Comparison of ENCODE assay signal across 8 cellular contexts in genomic region chr3:174440350-174440716, GRCh38.
DNase-seq lines count a peak whose midpoint lies in the region; ATAC-seq and TF ChIP-seq lines count a peak whose summit lies in the region.

No MANE protein-coding gene starts in this region.

- H3K4me2 ChIP-seq in SK-N-SH, result peak overlapping the region; percentile 85

- H3K27ac ChIP-seq in SK-N-SH (ENCODE audit: low read depth in 2 of 2, low read length in 1 of 2) (peak overlapping the region; percentile 84 to 98), brain microvascular endothelial cell (peak overlapping the region; percentile 97), layer of hippocampus (ENCODE audit: low read depth, low read length) (peak overlapping the region; percentile 85), tibial nerve (peak overlapping the region; percentile 93 to 98 (median 96))

- H3K9me3 ChIP-seq in SK-N-SH (no peaks in the 10 kb centered on the region), tibial nerve (no peaks in the 10 kb centered on the region)

- no peak for TF ChIP-seq EP300 in SK-N-SH (IDR thresholded peaks at IDR 0.05; ENCODE audit: borderline replicate concordance in 1 of 2, low read depth in 1 of 2, low read length in 1 of 2)
- TF ChIP-seq EP300 in tibial nerve (IDR thresholded peaks at IDR 0.05), result no peak

- 16% methylated on average over 6 of the region's 6 CpGs for WGBS in SK-N-SH (ENCODE audit: low lambda C conversion rate)
- 0 to 1% methylated on average over 6 of the region's 6 CpGs for WGBS in tibial nerve, 2 donors

- no peaks in the 10 kb centered on the region for H4K20me1 ChIP-seq in SK-N-SH (ENCODE audit: insufficient read depth)

- no peak for TF ChIP-seq POLR2A in tibial nerve (IDR thresholded peaks at IDR 0.05)

- CTCF ChIA-PET in SK-N-SH (lab: Yijun Ruan, JAX), result interaction anchor here (1.1 to 1.8 kb wide), 5 partner anchors 9 to 686 kb away, joined by 3 to 6 read pairs (median 5); no protein-coding TSS in a partner anchor

- no peak for TF ChIP-seq RAD21 in SK-N-SH (IDR thresholded peaks at IDR 0.05; ENCODE audit: low read length)

- H3K79me2 ChIP-seq in SK-N-SH (ENCODE audit: insufficient read depth), result peaks cover 26% of the 10 kb centered on the region

- ATAC-seq in SK-N-SH treated with all-trans-retinoic acid at 6 μM for 48 hours (no peak; the same call in 2 of the 3 replicates), HG03565 (IDR thresholded peaks at IDR 0.05; ENCODE audit: unreplicated experiment) (no peak)

- POLR2A ChIA-PET in SK-N-SH (lab: Yijun Ruan, JAX), result interaction anchor here (0.5 to 1.2 kb wide), 2 partner anchors 193 to 1422 kb away, joined by 3 read pairs; no protein-coding TSS in a partner anchor

- peak overlapping the region; percentile 76 to 82 for H3K4me3 ChIP-seq in SK-N-SH (ENCODE audit: low read depth in 2 of 2, low read length in 1 of 2)
- peak overlapping the region; percentile 72 for H3K4me3 ChIP-seq in brain microvascular endothelial cell (ENCODE audit: low read depth, low read length)
- peak overlapping the region; percentile 68 to 98 (median 84) for H3K4me3 ChIP-seq in tibial nerve

- H3K36me3 ChIP-seq in SK-N-SH (replicated peaks in 1 of 2; ENCODE audit: control insufficient read depth in 1 of 2, insufficient read depth in 2 of 2, low read length in 1 of 2), result no peaks in the 10 kb centered on the region
- H3K36me3 ChIP-seq in brain microvascular endothelial cell (replicated peaks), result no peaks in the 10 kb centered on the region
- H3K36me3 ChIP-seq in tibial nerve, result no peaks in the 10 kb centered on the region

- DNase-seq in SK-N-SH (no peak), NCI-H2196 (lab: John Stamatoyannopoulos, UW; ENCODE audit: unreplicated experiment) (peak; percentile 71), brain microvascular endothelial cell (no peak), tibial nerve (ENCODE audit: low spot score in 2 of 2) (peak in 1 of 2 donors; percentile 27), SK-N-DZ (ENCODE audit: low spot score) (no peak)

- H3F3A ChIP-seq in SK-N-SH (replicated peaks; ENCODE audit: insufficient read depth), result peaks cover 31% of the 10 kb centered on the region

- peak overlapping the region; percentile 91 for H3K9ac ChIP-seq in SK-N-SH

- TF ChIP-seq CTCF in SK-N-SH (IDR thresholded peaks at IDR 0.05) (no peak), brain microvascular endothelial cell (IDR thresholded peaks at IDR 0.05; ENCODE audit: low read depth, low read length, missing control alignments) (no peak), tibial nerve (IDR thresholded peaks at IDR 0.05) (no peak)

- H3K9me2 ChIP-seq in SK-N-SH, result no peaks in the 10 kb centered on the region

- in situ Hi-C loops in brain microvascular endothelial cell (cut with HindIII; ENCODE audit: low pct_ligation_motif_present, low sequenced_read_pairs), result no loop called here

- peak overlapping the region; percentile 89 for H2AFZ ChIP-seq in SK-N-SH (ENCODE audit: low read depth)

- H3K4me1 ChIP-seq in SK-N-SH (ENCODE audit: control insufficient read depth in 1 of 2, insufficient read depth in 2 of 2, low read depth in 1 of 2, low read length in 1 of 2) (peaks cover 3 to 8% of the 10 kb centered on the region in 2 experiments; a peak in 3 of 4 replicates), tibial nerve (peaks cover 0 to 29% (median 0%) of the 10 kb centered on the region in 4 donors)

- H3K27me3 ChIP-seq in SK-N-SH (ENCODE audit: insufficient read depth) (no peaks in the 10 kb centered on the region), brain microvascular endothelial cell (replicated peaks) (no peaks in the 10 kb centered on the region), layer of hippocampus (ENCODE audit: control insufficient read depth, insufficient read depth, low read length) (no peaks in the 10 kb centered on the region), tibial nerve (no peaks in the 10 kb centered on the region)

TF ChIP-seq in SK-N-SH, 30 proteins besides CTCF, POLR2A, EP300 and RAD21 (continues in another document):
- no peak for TF ChIP-seq SIN3A (IDR thresholded peaks at IDR 0.05; ENCODE audit: borderline replicate concordance, low read depth, low read length)
- no peak for TF ChIP-seq FOXM1 (IDR thresholded peaks at IDR 0.05; ENCODE audit: low read depth)
- TF ChIP-seq RXRA (IDR thresholded peaks at IDR 0.05; ENCODE audit: borderline replicate concordance, low read depth), result no peak
- no peak for TF ChIP-seq REST (IDR thresholded peaks at IDR 0.05; ENCODE audit: low read depth, low read length)
- no peak for TF ChIP-seq RCOR1 (IDR thresholded peaks at IDR 0.05; ENCODE audit: low read length)
- no peak for TF ChIP-seq PBX3 (IDR thresholded peaks at IDR 0.05)
- no peak for TF ChIP-seq NFIC (IDR thresholded peaks at IDR 0.05; ENCODE audit: borderline replicate concordance)

TF ChIP-seq in SK-N-SH treated with all-trans-retinoic acid at 6 μM for 48 hours, 23 proteins besides CTCF, POLR2A, EP300 and RAD21:
- TF ChIP-seq GLIS3 (CRISPR knock-in tag; IDR thresholded peaks at IDR 0.05) (no peak), CREB5 (CRISPR knock-in tag; IDR thresholded peaks at IDR 0.05; ENCODE audit: low read depth) (no peak), ZFP3 (CRISPR knock-in tag; IDR thresholded peaks at IDR 0.05) (no peak), ZC3H10 (CRISPR knock-in tag; IDR thresholded peaks at IDR 0.05) (no peak), OSR1 (CRISPR knock-in tag; IDR thresholded peaks at IDR 0.05) (no peak), POU6F1 (CRISPR knock-in tag; IDR thresholded peaks at IDR 0.05; ENCODE audit: borderline replicate concordance, low read depth) (no peak), TCF4 (CRISPR knock-in tag; IDR thresholded peaks at IDR 0.05; ENCODE audit: borderline replicate concordance) (no peak), PATZ1 (CRISPR knock-in tag; IDR thresholded peaks at IDR 0.05; ENCODE audit: borderline replicate concordance) (no peak), ARNTL (CRISPR knock-in tag; IDR thresholded peaks at IDR 0.05; ENCODE audit: borderline replicate concordance, low read depth) (no peak), CSRNP3 (CRISPR knock-in tag; IDR thresholded peaks at IDR 0.05) (no peak), ISL1 (CRISPR knock-in tag; IDR thresholded peaks at IDR 0.05) (no peak), RARB (CRISPR knock-in tag; IDR thresholded peaks at IDR 0.05) (no peak), TOX (CRISPR knock-in tag; IDR thresholded peaks at IDR 0.05; ENCODE audit: borderline replicate concordance) (no peak), ZFP30 (CRISPR knock-in tag; IDR thresholded peaks at IDR 0.05) (no peak), BACH2 (CRISPR knock-in tag; IDR thresholded peaks at IDR 0.05; ENCODE audit: borderline replicate concordance) (no peak)
